In the genomic region with DNA sequence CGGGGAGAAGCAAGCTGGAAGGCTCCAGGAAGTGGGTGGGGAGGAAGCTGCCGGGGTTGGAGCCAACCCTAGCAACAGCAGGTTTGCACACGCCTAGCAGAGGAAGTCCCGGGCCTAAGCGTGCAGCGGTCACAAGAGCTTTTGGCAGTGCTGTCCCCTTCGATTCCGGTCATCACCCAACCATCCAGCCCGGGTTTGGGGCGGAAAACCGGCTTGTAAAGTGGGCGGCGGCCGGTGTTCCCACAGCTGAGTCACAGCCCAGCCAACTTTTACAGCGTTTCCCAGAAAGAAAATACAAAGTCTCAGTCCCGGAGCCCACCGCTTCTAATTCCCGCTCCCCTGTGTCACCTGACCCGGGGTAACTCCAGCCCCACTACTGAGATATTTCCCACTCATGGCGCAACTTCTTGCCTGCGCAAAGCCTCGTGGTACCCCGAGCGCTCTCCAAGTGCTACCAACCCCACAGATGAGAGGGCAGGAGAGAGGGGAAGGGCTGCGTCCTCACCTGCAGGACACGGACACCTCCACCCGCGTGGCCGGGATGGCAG, we compare ENCODE assay signal across 1 cellular context.
TF ChIP-seq lines count a peak whose summit lies in the region.

No MANE protein-coding gene starts in this region.

TF ChIP-seq in HEK293, 187 proteins besides CTCF, POLR2A, EP300 and RAD21 (continued from another document):
- TF ChIP-seq, protein P1, sequence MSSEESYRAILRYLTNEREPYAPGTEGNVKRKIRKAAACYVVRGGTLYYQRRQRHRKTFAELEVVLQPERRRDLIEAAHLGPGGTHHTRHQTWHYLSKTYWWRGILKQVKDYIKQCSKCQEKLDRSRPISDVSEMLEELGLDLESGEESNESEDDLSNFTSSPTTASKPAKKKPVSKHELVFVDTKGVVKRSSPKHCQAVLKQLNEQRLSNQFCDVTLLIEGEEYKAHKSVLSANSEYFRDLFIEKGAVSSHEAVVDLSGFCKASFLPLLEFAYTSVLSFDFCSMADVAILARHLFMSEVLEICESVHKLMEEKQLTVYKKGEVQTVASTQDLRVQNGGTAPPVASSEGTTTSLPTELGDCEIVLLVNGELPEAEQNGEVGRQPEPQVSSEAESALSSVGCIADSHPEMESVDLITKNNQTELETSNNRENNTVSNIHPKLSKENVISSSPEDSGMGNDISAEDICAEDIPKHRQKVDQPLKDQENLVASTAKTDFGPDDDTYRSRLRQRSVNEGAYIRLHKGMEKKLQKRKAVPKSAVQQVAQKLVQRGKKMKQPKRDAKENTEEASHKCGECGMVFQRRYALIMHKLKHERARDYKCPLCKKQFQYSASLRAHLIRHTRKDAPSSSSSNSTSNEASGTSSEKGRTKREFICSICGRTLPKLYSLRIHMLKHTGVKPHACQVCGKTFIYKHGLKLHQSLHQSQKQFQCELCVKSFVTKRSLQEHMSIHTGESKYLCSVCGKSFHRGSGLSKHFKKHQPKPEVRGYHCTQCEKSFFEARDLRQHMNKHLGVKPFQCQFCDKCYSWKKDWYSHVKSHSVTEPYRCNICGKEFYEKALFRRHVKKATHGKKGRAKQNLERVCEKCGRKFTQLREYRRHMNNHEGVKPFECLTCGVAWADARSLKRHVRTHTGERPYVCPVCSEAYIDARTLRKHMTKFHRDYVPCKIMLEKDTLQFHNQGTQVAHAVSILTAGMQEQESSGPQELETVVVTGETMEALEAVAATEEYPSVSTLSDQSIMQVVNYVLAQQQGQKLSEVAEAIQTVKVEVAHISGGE (tag by site-specific recombination; conservative IDR thresholded peaks at IDR 0.05; ENCODE audit: low read depth), result peak; percentile 94
- TF ChIP-seq, protein P2, sequence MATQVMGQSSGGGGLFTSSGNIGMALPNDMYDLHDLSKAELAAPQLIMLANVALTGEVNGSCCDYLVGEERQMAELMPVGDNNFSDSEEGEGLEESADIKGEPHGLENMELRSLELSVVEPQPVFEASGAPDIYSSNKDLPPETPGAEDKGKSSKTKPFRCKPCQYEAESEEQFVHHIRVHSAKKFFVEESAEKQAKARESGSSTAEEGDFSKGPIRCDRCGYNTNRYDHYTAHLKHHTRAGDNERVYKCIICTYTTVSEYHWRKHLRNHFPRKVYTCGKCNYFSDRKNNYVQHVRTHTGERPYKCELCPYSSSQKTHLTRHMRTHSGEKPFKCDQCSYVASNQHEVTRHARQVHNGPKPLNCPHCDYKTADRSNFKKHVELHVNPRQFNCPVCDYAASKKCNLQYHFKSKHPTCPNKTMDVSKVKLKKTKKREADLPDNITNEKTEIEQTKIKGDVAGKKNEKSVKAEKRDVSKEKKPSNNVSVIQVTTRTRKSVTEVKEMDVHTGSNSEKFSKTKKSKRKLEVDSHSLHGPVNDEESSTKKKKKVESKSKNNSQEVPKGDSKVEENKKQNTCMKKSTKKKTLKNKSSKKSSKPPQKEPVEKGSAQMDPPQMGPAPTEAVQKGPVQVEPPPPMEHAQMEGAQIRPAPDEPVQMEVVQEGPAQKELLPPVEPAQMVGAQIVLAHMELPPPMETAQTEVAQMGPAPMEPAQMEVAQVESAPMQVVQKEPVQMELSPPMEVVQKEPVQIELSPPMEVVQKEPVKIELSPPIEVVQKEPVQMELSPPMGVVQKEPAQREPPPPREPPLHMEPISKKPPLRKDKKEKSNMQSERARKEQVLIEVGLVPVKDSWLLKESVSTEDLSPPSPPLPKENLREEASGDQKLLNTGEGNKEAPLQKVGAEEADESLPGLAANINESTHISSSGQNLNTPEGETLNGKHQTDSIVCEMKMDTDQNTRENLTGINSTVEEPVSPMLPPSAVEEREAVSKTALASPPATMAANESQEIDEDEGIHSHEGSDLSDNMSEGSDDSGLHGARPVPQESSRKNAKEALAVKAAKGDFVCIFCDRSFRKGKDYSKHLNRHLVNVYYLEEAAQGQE (tag by site-specific recombination; IDR thresholded peaks at IDR 0.05), result 0 out of 2 replicates have a peak, but pooled peaks have one; percentile 87
- TF ChIP-seq, protein P3, sequence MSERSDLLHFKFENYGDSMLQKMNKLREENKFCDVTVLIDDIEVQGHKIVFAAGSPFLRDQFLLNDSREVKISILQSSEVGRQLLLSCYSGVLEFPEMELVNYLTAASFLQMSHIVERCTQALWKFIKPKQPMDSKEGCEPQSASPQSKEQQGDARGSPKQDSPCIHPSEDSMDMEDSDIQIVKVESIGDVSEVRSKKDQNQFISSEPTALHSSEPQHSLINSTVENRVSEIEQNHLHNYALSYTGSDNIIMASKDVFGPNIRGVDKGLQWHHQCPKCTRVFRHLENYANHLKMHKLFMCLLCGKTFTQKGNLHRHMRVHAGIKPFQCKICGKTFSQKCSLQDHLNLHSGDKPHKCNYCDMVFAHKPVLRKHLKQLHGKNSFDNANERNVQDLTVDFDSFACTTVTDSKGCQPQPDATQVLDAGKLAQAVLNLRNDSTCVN (tag by site-specific recombination; optimal IDR thresholded peaks at IDR 0.05), result no peak
- TF ChIP-seq ZNF341 (tag by site-specific recombination; IDR thresholded peaks at IDR 0.05; ENCODE audit: low read depth), result peak; percentile 91
- TF ChIP-seq, protein P4, sequence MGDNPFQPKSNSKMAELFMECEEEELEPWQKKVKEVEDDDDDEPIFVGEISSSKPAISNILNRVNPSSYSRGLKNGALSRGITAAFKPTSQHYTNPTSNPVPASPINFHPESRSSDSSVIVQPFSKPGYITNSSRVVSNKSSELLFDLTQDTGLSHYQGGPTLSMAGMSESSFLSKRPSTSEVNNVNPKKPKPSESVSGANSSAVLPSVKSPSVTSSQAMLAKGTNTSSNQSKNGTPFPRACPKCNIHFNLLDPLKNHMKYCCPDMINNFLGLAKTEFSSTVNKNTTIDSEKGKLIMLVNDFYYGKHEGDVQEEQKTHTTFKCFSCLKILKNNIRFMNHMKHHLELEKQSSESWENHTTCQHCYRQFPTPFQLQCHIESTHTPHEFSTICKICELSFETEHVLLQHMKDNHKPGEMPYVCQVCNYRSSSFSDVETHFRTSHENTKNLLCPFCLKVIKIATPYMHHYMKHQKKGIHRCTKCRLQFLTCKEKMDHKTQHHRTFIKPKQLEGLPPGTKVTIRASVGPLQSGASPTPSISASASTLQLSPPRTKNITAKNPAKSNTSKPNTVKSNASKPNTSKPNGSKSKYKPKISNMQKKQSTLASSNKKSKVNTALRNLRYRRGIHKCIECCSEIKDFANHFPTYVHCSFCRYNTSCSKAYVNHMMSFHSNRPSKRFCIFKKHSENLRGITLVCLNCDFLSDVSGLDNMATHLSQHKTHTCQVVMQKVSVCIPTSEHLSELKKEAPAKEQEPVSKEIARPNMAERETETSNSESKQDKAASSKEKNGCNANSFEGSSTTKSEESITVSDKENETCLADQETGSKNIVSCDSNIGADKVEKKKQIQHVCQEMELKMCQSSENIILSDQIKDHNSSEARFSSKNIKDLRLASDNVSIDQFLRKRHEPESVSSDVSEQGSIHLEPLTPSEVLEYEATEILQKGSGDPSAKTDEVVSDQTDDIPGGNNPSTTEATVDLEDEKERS (tag by site-specific recombination; IDR thresholded peaks at IDR 0.05), result no peak
- TF ChIP-seq, protein P5, sequence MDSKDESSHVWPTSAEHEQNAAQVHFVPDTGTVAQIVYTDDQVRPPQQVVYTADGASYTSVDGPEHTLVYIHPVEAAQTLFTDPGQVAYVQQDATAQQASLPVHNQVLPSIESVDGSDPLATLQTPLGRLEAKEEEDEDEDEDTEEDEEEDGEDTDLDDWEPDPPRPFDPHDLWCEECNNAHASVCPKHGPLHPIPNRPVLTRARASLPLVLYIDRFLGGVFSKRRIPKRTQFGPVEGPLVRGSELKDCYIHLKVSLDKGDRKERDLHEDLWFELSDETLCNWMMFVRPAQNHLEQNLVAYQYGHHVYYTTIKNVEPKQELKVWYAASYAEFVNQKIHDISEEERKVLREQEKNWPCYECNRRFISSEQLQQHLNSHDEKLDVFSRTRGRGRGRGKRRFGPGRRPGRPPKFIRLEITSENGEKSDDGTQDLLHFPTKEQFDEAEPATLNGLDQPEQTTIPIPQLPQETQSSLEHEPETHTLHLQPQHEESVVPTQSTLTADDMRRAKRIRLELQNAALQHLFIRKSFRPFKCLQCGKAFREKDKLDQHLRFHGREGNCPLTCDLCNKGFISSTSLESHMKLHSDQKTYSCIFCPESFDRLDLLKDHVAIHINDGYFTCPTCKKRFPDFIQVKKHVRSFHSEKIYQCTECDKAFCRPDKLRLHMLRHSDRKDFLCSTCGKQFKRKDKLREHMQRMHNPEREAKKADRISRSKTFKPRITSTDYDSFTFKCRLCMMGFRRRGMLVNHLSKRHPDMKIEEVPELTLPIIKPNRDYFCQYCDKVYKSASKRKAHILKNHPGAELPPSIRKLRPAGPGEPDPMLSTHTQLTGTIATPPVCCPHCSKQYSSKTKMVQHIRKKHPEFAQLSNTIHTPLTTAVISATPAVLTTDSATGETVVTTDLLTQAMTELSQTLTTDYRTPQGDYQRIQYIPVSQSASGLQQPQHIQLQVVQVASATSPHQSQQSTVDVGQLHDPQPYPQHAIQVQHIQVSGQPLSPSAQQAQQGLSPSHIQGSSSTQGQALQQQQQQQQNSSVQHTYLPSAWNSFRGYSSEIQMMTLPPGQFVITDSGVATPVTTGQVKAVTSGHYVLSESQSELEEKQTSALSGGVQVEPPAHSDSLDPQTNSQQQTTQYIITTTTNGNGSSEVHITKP (tag by site-specific recombination; IDR thresholded peaks at IDR 0.05), result peak; percentile 67
- TF ChIP-seq ZNF660 (tag by site-specific recombination; IDR thresholded peaks at IDR 0.05), result 0 out of 2 replicates have a peak, but pooled peaks have one; percentile 74
- TF ChIP-seq MZF1 (tag by site-specific recombination; IDR thresholded peaks at IDR 0.05; ENCODE audit: borderline replicate concordance), result no peak
- TF ChIP-seq ZNF555 (tag by site-specific recombination; conservative IDR thresholded peaks at IDR 0.05), result no peak
- peak; percentile 81 for TF ChIP-seq ZNF600 (tag by site-specific recombination; IDR thresholded peaks at IDR 0.05)
- TF ChIP-seq KLF7 (tag by site-specific recombination; IDR thresholded peaks at IDR 0.05; ENCODE audit: borderline replicate concordance), result peak; percentile 33; the same call in 1 of the 2 replicates
- TF ChIP-seq ZBTB20 (tag by site-specific recombination; IDR thresholded peaks at IDR 0.05), result peak; percentile 98
- TF ChIP-seq SP2 (tag by site-specific recombination; IDR thresholded peaks at IDR 0.05), result peak; percentile 92
- peak; percentile 11; the same call in 1 of the 2 replicates for TF ChIP-seq ZBTB17 (tag by site-specific recombination; IDR thresholded peaks at IDR 0.05)
- peak; percentile 60; the same call in 1 of the 2 replicates for TF ChIP-seq IKZF3 (tag by site-specific recombination; IDR thresholded peaks at IDR 0.05)
- TF ChIP-seq ZNF747 (tag by site-specific recombination; IDR thresholded peaks at IDR 0.05), result no peak
- no peak for TF ChIP-seq ZNF544 (tag by site-specific recombination; IDR thresholded peaks at IDR 0.05)
- peak; percentile 49 for TF ChIP-seq KLF1 (tag by site-specific recombination; IDR thresholded peaks at IDR 0.05)
- TF ChIP-seq ZNF501 (tag by site-specific recombination; IDR thresholded peaks at IDR 0.05), result 0 out of 2 replicates have a peak, but pooled peaks have one; percentile 80
- peak; percentile 58; the same call in 1 of the 2 replicates for TF ChIP-seq ZSCAN30 (tag by site-specific recombination; IDR thresholded peaks at IDR 0.05)
- TF ChIP-seq ZNF529 (tag by site-specific recombination; IDR thresholded peaks at IDR 0.05; ENCODE audit: insufficient replicate concordance), result no peak
- TF ChIP-seq ZBTB8A (tag by site-specific recombination; IDR thresholded peaks at IDR 0.05), result peak; percentile 14; the same call in 1 of the 2 replicates
- TF ChIP-seq, protein P6, sequence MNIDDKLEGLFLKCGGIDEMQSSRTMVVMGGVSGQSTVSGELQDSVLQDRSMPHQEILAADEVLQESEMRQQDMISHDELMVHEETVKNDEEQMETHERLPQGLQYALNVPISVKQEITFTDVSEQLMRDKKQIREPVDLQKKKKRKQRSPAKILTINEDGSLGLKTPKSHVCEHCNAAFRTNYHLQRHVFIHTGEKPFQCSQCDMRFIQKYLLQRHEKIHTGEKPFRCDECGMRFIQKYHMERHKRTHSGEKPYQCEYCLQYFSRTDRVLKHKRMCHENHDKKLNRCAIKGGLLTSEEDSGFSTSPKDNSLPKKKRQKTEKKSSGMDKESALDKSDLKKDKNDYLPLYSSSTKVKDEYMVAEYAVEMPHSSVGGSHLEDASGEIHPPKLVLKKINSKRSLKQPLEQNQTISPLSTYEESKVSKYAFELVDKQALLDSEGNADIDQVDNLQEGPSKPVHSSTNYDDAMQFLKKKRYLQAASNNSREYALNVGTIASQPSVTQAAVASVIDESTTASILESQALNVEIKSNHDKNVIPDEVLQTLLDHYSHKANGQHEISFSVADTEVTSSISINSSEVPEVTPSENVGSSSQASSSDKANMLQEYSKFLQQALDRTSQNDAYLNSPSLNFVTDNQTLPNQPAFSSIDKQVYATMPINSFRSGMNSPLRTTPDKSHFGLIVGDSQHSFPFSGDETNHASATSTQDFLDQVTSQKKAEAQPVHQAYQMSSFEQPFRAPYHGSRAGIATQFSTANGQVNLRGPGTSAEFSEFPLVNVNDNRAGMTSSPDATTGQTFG (tag by site-specific recombination; IDR thresholded peaks at IDR 0.05; ENCODE audit: borderline replicate concordance), result no peak
- TF ChIP-seq YY2 (tag by site-specific recombination; IDR thresholded peaks at IDR 0.05), result 0 out of 2 replicates have a peak, but pooled peaks have one; percentile 37
- TF ChIP-seq KLF9 (tag by site-specific recombination; IDR thresholded peaks at IDR 0.05; ENCODE audit: low read depth), result peak; percentile 50; the same call in 1 of the 2 replicates
